In genomic region chr2:24423095-24423494, GRCh38 we compare ENCODE assay signal across 19 cellular contexts.
A peak's percentile ranks its signal among the peaks of the same experiment; 100 is the strongest.
DNase-seq lines count a peak whose midpoint lies in the region; ATAC-seq and TF ChIP-seq lines count a peak whose summit lies in the region.
"Had no signal": no experiment of that assay in that cellular context is flagged by ENCODE, and none has a peak within 500 bp of the region (broad histone marks: within the 10 kb centered on the region; RNA-seq: fewer than 3 reads in every experiment).

No MANE protein-coding gene starts in this region.

- CTCF ChIA-PET in WTC11 (lab: Charles Lee) = interaction anchor here (0.9 to 2.4 kb wide), 5 partner anchors 14 to 405 kb away, joined by 3 to 9 read pairs (median 5); partner anchors contain the start of gene NCOA1

- TF ChIP-seq CTCF in C4-2B (conservative IDR thresholded peaks at IDR 0.05) = no peak
- TF ChIP-seq CTCF in WTC11 (IDR thresholded peaks at IDR 0.05) = no peak
- TF ChIP-seq CTCF in osteocyte (IDR thresholded peaks at IDR 0.05) = no peak

- H3K27me3 Mint-ChIP-seq in WTC11 (ENCODE audit: low read depth) = no peaks in the 10 kb centered on the region; the same call in 1 of the 2 replicates
- H3K27me3 Mint-ChIP-seq in osteocyte (ENCODE audit: unreplicated experiment) = peaks cover 10% of the 10 kb centered on the region
- H3K27me3 Mint-ChIP-seq in activated T-helper 2 cell treated with anti-CD3 and anti-CD28 coated beads, Interferon-gamma antibody, Interleukin-2, Interleukin-4, amounts not matched to agents 10 μg/mL and 5 μg/mL and 100 μg/mL, durations not matched to agents 14 hours and 24 hours and 36 hours (ENCODE audit: low read depth) = peaks cover 12% of the 10 kb centered on the region
- H3K27me3 Mint-ChIP-seq: CD4-positive, alpha-beta memory T cell had no signal

- H3K36me3 Mint-ChIP-seq in WTC11 (no peaks in the 10 kb centered on the region; the same call in 1 of the 2 replicates), osteocyte (ENCODE audit: unreplicated experiment) (no peaks in the 10 kb centered on the region)
- H3K36me3 Mint-ChIP-seq in activated T-helper 2 cell treated with anti-CD3 and anti-CD28 coated beads, Interferon-gamma antibody, Interleukin-2, Interleukin-4, amounts not matched to agents 10 μg/mL and 5 μg/mL and 100 μg/mL, durations not matched to agents 14 hours and 24 hours and 36 hours (ENCODE audit: low read depth) = no peaks in the 10 kb centered on the region
- H3K36me3 Mint-ChIP-seq: CD14-positive monocyte; CD4-positive, alpha-beta memory T cell had no signal

- DNase-seq in DMS79 treated with DMSO at 0.1 percent for 48 hours (lab: John Stamatoyannopoulos, UW) (peak; percentile 10), DMS79 (lab: John Stamatoyannopoulos, UW) (no peak), WTC11 (ENCODE audit: low spot score) (no peak), osteocyte (ENCODE audit: extremely low spot score, unreplicated experiment) (peak; percentile 40), NCI-H69 (lab: John Stamatoyannopoulos, UW) (no peak), kidney tubule cell (ENCODE audit: low spot score) (no peak)
- no peak for DNase-seq in activated T-helper 2 cell treated with anti-CD3 and anti-CD28 coated beads, Interferon-gamma antibody, Interleukin-2, Interleukin-4, amounts not matched to agents 10 μg/mL and 5 μg/mL and 100 μg/mL, durations not matched to agents 14 hours and 24 hours and 36 hours (ENCODE audit: low spot score)
- DNase-seq: AML-193; CD4-positive, alpha-beta memory T cell; DMS153; DND-41; EL; HCEC 1CT; IMR-90 had no signal

- H3K27ac Mint-ChIP-seq in WTC11 (no peak overlapping the region), osteocyte (ENCODE audit: unreplicated experiment) (no peak overlapping the region)
- H3K27ac Mint-ChIP-seq in activated T-helper 2 cell treated with anti-CD3 and anti-CD28 coated beads, Interferon-gamma antibody, Interleukin-2, Interleukin-4, amounts not matched to agents 10 μg/mL and 5 μg/mL and 100 μg/mL, durations not matched to agents 14 hours and 24 hours and 36 hours = no peak overlapping the region

- POLR2A ChIA-PET in WTC11 (lab: Charles Lee) = no interaction called here

- H3K27ac ChIP-seq in C4-2B = peak overlapping the region; percentile 37; the same call in 1 of the 2 replicates
- H3K27ac ChIP-seq: 22Rv1, A549 had no signal

- H3K4me1 Mint-ChIP-seq in WTC11 = peaks cover 6% of the 10 kb centered on the region
- no peaks in the 10 kb centered on the region for H3K4me1 Mint-ChIP-seq in osteocyte (ENCODE audit: unreplicated experiment)
- H3K4me1 Mint-ChIP-seq in activated T-helper 2 cell treated with anti-CD3 and anti-CD28 coated beads, Interferon-gamma antibody, Interleukin-2, Interleukin-4, amounts not matched to agents 10 μg/mL and 5 μg/mL and 100 μg/mL, durations not matched to agents 14 hours and 24 hours and 36 hours (ENCODE audit: low read depth) = no peaks in the 10 kb centered on the region

- intact Hi-C loops in activated T-helper 2 cell treated with anti-CD3 and anti-CD28 coated beads, Interferon-gamma antibody, Interleukin-2, Interleukin-4, amounts not matched to agents 10 μg/mL and 5 μg/mL and 100 μg/mL, durations not matched to agents 14 hours and 24 hours and 36 hours (cut with micrococcal nuclease) = no loop called here

- H3K4me3 Mint-ChIP-seq in WTC11 (no peak overlapping the region), osteocyte (ENCODE audit: unreplicated experiment) (no peak overlapping the region)
- H3K4me3 Mint-ChIP-seq in activated T-helper 2 cell treated with anti-CD3 and anti-CD28 coated beads, Interferon-gamma antibody, Interleukin-2, Interleukin-4, amounts not matched to agents 10 μg/mL and 5 μg/mL and 100 μg/mL, durations not matched to agents 14 hours and 24 hours and 36 hours (ENCODE audit: low read depth) = no peak overlapping the region
- H3K4me3 Mint-ChIP-seq: CD14-positive monocyte; CD4-positive, alpha-beta memory T cell had no signal

- ATAC-seq in WTC11 = no peak
- ATAC-seq: A549, GM12878 had no signal

- H3K9me3 Mint-ChIP-seq in WTC11 (peaks cover 18% of the 10 kb centered on the region), osteocyte (ENCODE audit: unreplicated experiment) (peaks cover 13% of the 10 kb centered on the region)
- H3K9me3 Mint-ChIP-seq in activated T-helper 2 cell treated with anti-CD3 and anti-CD28 coated beads, Interferon-gamma antibody, Interleukin-2, Interleukin-4, amounts not matched to agents 10 μg/mL and 5 μg/mL and 100 μg/mL, durations not matched to agents 14 hours and 24 hours and 36 hours = no peaks in the 10 kb centered on the region

TF ChIP-seq in WTC11, 78 proteins besides CTCF, POLR2A, EP300 and RAD21:
- TF ChIP-seq PRDM15 (CRISPR knock-in tag; IDR thresholded peaks at IDR 0.05) (peak; percentile 77), ERG (CRISPR knock-in tag; IDR thresholded peaks at IDR 0.05) (no peak)
TF ChIP-seq in WTC11: peak in this region for 1.

Comparison
In these comparisons a context has a peak if more than half of its experiments do, and no peak if none do; other contexts are left out.
1. DNase-seq: peak in DMS79 treated with DMSO at 0.1 percent for 48 hours (single experiment) and osteocyte (single experiment); none in DMS79 (single experiment), WTC11 (single experiment), NCI-H69 (single experiment), kidney tubule cell (single experiment) and activated T-helper 2 cell treated with anti-CD3 and anti-CD28 coated beads, Interferon-gamma antibody, Interleukin-2, Interleukin-4, amounts not matched to agents 10 μg/mL and 5 μg/mL and 100 μg/mL, durations not matched to agents 14 hours and 24 hours and 36 hours (single experiment).